Comparison of ENCODE assay signal across 2 cellular contexts in genomic region chr12:117876492-117876816, GRCh38.
TF ChIP-seq lines count a peak whose summit lies in the region.

No MANE protein-coding gene starts in this region.

TF ChIP-seq in GM23338, 12 proteins besides CTCF, POLR2A, EP300 and RAD21:
- no peak for TF ChIP-seq ZNF462 (CRISPR knock-in tag; IDR thresholded peaks at IDR 0.05)
- no peak for TF ChIP-seq EZH2phosphoT487 (IDR thresholded peaks at IDR 0.05; ENCODE audit: unreplicated experiment)
- no peak for TF ChIP-seq CREB1 (CRISPR knock-in tag; IDR thresholded peaks at IDR 0.05; ENCODE audit: low read depth)
- no peak for TF ChIP-seq NANOG (IDR thresholded peaks at IDR 0.05; ENCODE audit: borderline replicate concordance)
- no peak for TF ChIP-seq ZNF114 (CRISPR knock-in tag; IDR thresholded peaks at IDR 0.05)
- no peak for TF ChIP-seq ZNF331 (CRISPR knock-in tag; IDR thresholded peaks at IDR 0.05; ENCODE audit: low read depth)
- TF ChIP-seq JUNB (IDR thresholded peaks at IDR 0.05; ENCODE audit: unreplicated experiment) = no peak
- no peak for TF ChIP-seq POLR2AphosphoS5 (IDR thresholded peaks at IDR 0.05; ENCODE audit: low read depth)
- TF ChIP-seq ETS1 (IDR thresholded peaks at IDR 0.05) = no peak
- no peak for TF ChIP-seq STAT1 (IDR thresholded peaks at IDR 0.05; ENCODE audit: unreplicated experiment)
- no peak for TF ChIP-seq EZH2 (IDR thresholded peaks at IDR 0.05; ENCODE audit: low read depth, unreplicated experiment)
- no peak for TF ChIP-seq REST (IDR thresholded peaks at IDR 0.05; ENCODE audit: unreplicated experiment)

TF ChIP-seq in WTC11, 78 proteins besides CTCF, POLR2A, EP300 and RAD21 (continued from another document):
- TF ChIP-seq AR (CRISPR knock-in tag; IDR thresholded peaks at IDR 0.05) = no peak
- TF ChIP-seq ZNF281 (CRISPR knock-in tag; IDR thresholded peaks at IDR 0.05) = no peak
- no peak for TF ChIP-seq IRF1 (CRISPR knock-in tag; IDR thresholded peaks at IDR 0.05)
- TF ChIP-seq ZNF425 (CRISPR knock-in tag; conservative IDR thresholded peaks at IDR 0.05) = no peak
- TF ChIP-seq ETV6 (CRISPR knock-in tag; IDR thresholded peaks at IDR 0.05) = no peak
- TF ChIP-seq ELF4 (CRISPR knock-in tag; IDR thresholded peaks at IDR 0.05; ENCODE audit: low read depth) = no peak
- TF ChIP-seq PRRX2 (CRISPR knock-in tag; IDR thresholded peaks at IDR 0.05) = no peak
- TF ChIP-seq ARID4B (CRISPR knock-in tag; IDR thresholded peaks at IDR 0.05; ENCODE audit: borderline replicate concordance) = no peak
- TF ChIP-seq ZBTB21 (CRISPR knock-in tag; IDR thresholded peaks at IDR 0.05; ENCODE audit: borderline replicate concordance) = no peak
- TF ChIP-seq RORB (CRISPR knock-in tag; IDR thresholded peaks at IDR 0.05) = no peak
- TF ChIP-seq STAT6 (CRISPR knock-in tag; conservative IDR thresholded peaks at IDR 0.05; ENCODE audit: low read depth) = no peak
- no peak for TF ChIP-seq USF1 (CRISPR knock-in tag; IDR thresholded peaks at IDR 0.05)
- TF ChIP-seq ESRRA (CRISPR knock-in tag; IDR thresholded peaks at IDR 0.05; ENCODE audit: borderline replicate concordance) = no peak
- TF ChIP-seq ERG (CRISPR knock-in tag; IDR thresholded peaks at IDR 0.05) = no peak
